11 cellular contexts compared by ENCODE assay signal in genomic region chr22:28231423-28231822, GRCh38.
DNase-seq lines count a peak whose midpoint lies in the region; ATAC-seq and TF ChIP-seq lines count a peak whose summit lies in the region.
"Had no signal": no experiment of that assay in that cellular context is flagged by ENCODE, and none has a peak within 500 bp of the region (broad histone marks: within the 10 kb centered on the region; RNA-seq: fewer than 3 reads in every experiment).

No MANE protein-coding gene starts in this region.

- H3K27ac ChIP-seq in cardiac muscle cell: no peak overlapping the region
- no peak overlapping the region for H3K27ac ChIP-seq in left ventricle myocardium inferior (replicated peaks)
- H3K27ac ChIP-seq in thyroid gland: peak overlapping the region; percentile 57 to 66 (median 57)
- H3K27ac ChIP-seq: uterus had no signal

- H3K4me3 ChIP-seq in cardiac muscle cell (no peak overlapping the region), left ventricle myocardium inferior (no peak overlapping the region), thyroid gland (replicated peaks in 1 of 3) (no peak overlapping the region)
- H3K4me3 ChIP-seq: uterus had no signal

- no peaks in the 10 kb centered on the region for H3K27me3 Mint-ChIP-seq in progenitor cell of endocrine pancreas

- intact Hi-C loops in left ventricle myocardium inferior (cut with micrococcal nuclease): no loop called here
- intact Hi-C loops in thyroid gland (cut with DNase I): no loop called here
- intact Hi-C loops in posterior cingulate gyrus (cut with DNase I): no loop called here

- peaks cover 4% of the 10 kb centered on the region for H3K4me1 ChIP-seq in cardiac muscle cell (ENCODE audit: low read depth)
- peaks cover 28% of the 10 kb centered on the region for H3K4me1 ChIP-seq in left ventricle myocardium inferior
- peaks cover 17 to 18% of the 10 kb centered on the region in 2 donors for H3K4me1 ChIP-seq in thyroid gland
- H3K4me1 ChIP-seq: uterus had no signal

- H3K36me3 ChIP-seq in cardiac muscle cell (no peaks in the 10 kb centered on the region), left ventricle myocardium inferior (no peaks in the 10 kb centered on the region), thyroid gland (no peaks in the 10 kb centered on the region)
- H3K36me3 ChIP-seq: uterus had no signal

- TF ChIP-seq POLR2A in thyroid gland (IDR thresholded peaks at IDR 0.05): no peak

- H3K27me3 ChIP-seq in cardiac muscle cell (no peaks in the 10 kb centered on the region), left ventricle myocardium inferior (ENCODE audit: low read depth) (no peaks in the 10 kb centered on the region), thyroid gland (no peaks in the 10 kb centered on the region)
- H3K27me3 ChIP-seq: uterus had no signal

- H3K4me1 Mint-ChIP-seq in progenitor cell of endocrine pancreas (ENCODE audit: low read depth): peaks cover 4% of the 10 kb centered on the region
- H3K4me1 Mint-ChIP-seq: activated naive CD8-positive, alpha-beta T cell treated with anti-CD3 and anti-CD28 coated beads, Interleukin-2, amount 10 ng/mL, durations not matched to agents 7 days and 5 days had no signal

- peaks cover 2% of the 10 kb centered on the region for H3K36me3 Mint-ChIP-seq in progenitor cell of endocrine pancreas (ENCODE audit: insufficient read depth)
- H3K36me3 Mint-ChIP-seq: activated naive CD8-positive, alpha-beta T cell treated with anti-CD3 and anti-CD28 coated beads, Interleukin-2, amount 10 ng/mL, durations not matched to agents 7 days and 5 days had no signal

- H3K4me3 Mint-ChIP-seq in progenitor cell of endocrine pancreas (ENCODE audit: low read depth): no peak overlapping the region
- H3K4me3 Mint-ChIP-seq: activated naive CD8-positive, alpha-beta T cell treated with anti-CD3 and anti-CD28 coated beads, Interleukin-2, amount 10 ng/mL, durations not matched to agents 7 days and 5 days had no signal

- no peak overlapping the region for H3K27ac Mint-ChIP-seq in progenitor cell of endocrine pancreas
- H3K27ac Mint-ChIP-seq: activated naive CD8-positive, alpha-beta T cell treated with anti-CD3 and anti-CD28 coated beads, Interleukin-2, amount 10 ng/mL, durations not matched to agents 7 days and 5 days had no signal

- peak; percentile 56 for DNase-seq in cardiac muscle cell (ENCODE audit: low read depth in 1 of 2, low spot score in 1 of 2)
- DNase-seq in left ventricle myocardium inferior: no peak
- DNase-seq in astrocyte of the hippocampus (ENCODE audit: low read depth, low spot score): peak; percentile 83
- DNase-seq in iPS-NIHi11 (ENCODE audit: low spot score): peak; percentile 66
- peak; percentile 40 to 42 for DNase-seq in thyroid gland
- DNase-seq in progenitor cell of endocrine pancreas (ENCODE audit: low spot score, unreplicated experiment): no peak
- no peak for DNase-seq in posterior cingulate gyrus
- DNase-seq: activated naive CD8-positive, alpha-beta T cell treated with anti-CD3 and anti-CD28 coated beads, Interleukin-2, amount 10 ng/mL, durations not matched to agents 7 days and 5 days; AML-193; uterus had no signal

- peaks cover 3% of the 10 kb centered on the region for H3K9me3 Mint-ChIP-seq in progenitor cell of endocrine pancreas (ENCODE audit: low read depth)
- H3K9me3 Mint-ChIP-seq: activated naive CD8-positive, alpha-beta T cell treated with anti-CD3 and anti-CD28 coated beads, Interleukin-2, amount 10 ng/mL, durations not matched to agents 7 days and 5 days had no signal

- H3K9me3 ChIP-seq in cardiac muscle cell (ENCODE audit: low read depth): no peaks in the 10 kb centered on the region
- H3K9me3 ChIP-seq in left ventricle myocardium inferior (replicated peaks): no peaks in the 10 kb centered on the region
- H3K9me3 ChIP-seq in thyroid gland: no peaks in the 10 kb centered on the region
- H3K9me3 ChIP-seq: uterus had no signal

- TF ChIP-seq CTCF in cardiac muscle cell (IDR thresholded peaks at IDR 0.05; ENCODE audit: low read depth, low read length): no peak
- no peak for TF ChIP-seq CTCF in left ventricle myocardium inferior (IDR thresholded peaks at IDR 0.05; ENCODE audit: borderline replicate concordance)
- TF ChIP-seq CTCF in thyroid gland (IDR thresholded peaks at IDR 0.05): no peak
- TF ChIP-seq CTCF in progenitor cell of endocrine pancreas (IDR thresholded peaks at IDR 0.05; ENCODE audit: unreplicated experiment): no peak

- no peak for ATAC-seq in GM19452 (IDR thresholded peaks at IDR 0.05; ENCODE audit: unreplicated experiment)

Comparison
In these comparisons a context has a peak if more than half of its experiments do, and no peak if none do; other contexts are left out.
1. DNase-seq: peak in cardiac muscle cell (2 of 2), astrocyte of the hippocampus (single experiment), iPS-NIHi11 (single experiment) and thyroid gland (2 of 2); none in left ventricle myocardium inferior (single experiment), progenitor cell of endocrine pancreas (single experiment) and posterior cingulate gyrus (0 of 10).
2. H3K27ac ChIP-seq: peak in thyroid gland (3 of 3); none in cardiac muscle cell (single experiment) and left ventricle myocardium inferior (single experiment).